In genomic region chr3:28699283-28699682, GRCh38 we compare ENCODE assay signal across 1 cellular context.
TF ChIP-seq lines count a peak whose summit lies in the region.

No MANE protein-coding gene starts in this region.

TF ChIP-seq in HepG2, 621 proteins besides CTCF, POLR2A, EP300 and RAD21 (continued from another document):
- TF ChIP-seq, protein P1, sequence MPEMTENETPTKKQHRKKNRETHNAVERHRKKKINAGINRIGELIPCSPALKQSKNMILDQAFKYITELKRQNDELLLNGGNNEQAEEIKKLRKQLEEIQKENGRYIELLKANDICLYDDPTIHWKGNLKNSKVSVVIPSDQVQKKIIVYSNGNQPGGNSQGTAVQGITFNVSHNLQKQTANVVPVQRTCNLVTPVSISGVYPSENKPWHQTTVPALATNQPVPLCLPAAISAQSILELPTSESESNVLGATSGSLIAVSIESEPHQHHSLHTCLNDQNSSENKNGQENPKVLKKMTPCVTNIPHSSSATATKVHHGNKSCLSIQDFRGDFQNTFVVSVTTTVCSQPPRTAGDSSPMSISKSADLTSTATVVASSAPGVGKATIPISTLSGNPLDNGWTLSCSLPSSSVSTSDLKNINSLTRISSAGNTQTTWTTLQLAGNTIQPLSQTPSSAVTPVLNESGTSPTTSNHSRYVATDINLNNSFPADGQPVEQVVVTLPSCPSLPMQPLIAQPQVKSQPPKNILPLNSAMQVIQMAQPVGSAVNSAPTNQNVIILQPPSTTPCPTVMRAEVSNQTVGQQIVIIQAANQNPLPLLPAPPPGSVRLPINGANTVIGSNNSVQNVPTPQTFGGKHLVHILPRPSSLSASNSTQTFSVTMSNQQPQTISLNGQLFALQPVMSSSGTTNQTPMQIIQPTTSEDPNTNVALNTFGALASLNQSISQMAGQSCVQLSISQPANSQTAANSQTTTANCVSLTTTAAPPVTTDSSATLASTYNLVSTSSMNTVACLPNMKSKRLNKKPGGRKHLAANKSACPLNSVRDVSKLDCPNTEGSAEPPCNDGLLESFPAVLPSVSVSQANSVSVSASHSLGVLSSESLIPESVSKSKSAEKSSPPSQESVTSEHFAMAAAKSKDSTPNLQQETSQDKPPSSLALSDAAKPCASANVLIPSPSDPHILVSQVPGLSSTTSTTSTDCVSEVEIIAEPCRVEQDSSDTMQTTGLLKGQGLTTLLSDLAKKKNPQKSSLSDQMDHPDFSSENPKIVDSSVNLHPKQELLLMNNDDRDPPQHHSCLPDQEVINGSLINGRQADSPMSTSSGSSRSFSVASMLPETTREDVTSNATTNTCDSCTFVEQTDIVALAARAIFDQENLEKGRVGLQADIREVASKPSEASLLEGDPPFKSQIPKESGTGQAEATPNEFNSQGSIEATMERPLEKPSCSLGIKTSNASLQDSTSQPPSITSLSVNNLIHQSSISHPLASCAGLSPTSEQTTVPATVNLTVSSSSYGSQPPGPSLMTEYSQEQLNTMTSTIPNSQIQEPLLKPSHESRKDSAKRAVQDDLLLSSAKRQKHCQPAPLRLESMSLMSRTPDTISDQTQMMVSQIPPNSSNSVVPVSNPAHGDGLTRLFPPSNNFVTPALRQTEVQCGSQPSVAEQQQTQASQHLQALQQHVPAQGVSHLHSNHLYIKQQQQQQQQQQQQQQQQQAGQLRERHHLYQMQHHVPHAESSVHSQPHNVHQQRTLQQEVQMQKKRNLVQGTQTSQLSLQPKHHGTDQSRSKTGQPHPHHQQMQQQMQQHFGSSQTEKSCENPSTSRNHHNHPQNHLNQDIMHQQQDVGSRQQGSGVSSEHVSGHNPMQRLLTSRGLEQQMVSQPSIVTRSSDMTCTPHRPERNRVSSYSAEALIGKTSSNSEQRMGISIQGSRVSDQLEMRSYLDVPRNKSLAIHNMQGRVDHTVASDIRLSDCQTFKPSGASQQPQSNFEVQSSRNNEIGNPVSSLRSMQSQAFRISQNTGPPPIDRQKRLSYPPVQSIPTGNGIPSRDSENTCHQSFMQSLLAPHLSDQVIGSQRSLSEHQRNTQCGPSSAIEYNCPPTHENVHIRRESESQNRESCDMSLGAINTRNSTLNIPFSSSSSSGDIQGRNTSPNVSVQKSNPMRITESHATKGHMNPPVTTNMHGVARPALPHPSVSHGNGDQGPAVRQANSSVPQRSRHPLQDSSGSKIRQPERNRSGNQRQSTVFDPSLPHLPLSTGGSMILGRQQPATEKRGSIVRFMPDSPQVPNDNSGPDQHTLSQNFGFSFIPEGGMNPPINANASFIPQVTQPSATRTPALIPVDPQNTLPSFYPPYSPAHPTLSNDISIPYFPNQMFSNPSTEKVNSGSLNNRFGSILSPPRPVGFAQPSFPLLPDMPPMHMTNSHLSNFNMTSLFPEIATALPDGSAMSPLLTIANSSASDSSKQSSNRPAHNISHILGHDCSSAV (CRISPR knock-in tag; IDR thresholded peaks at IDR 0.05; ENCODE audit: borderline replicate concordance) = no peak
- TF ChIP-seq SRSF4 (IDR thresholded peaks at IDR 0.05; ENCODE audit: low read depth, low read length, poor library complexity, severe bottlenecking) = no peak
- no peak for TF ChIP-seq EED (CRISPR knock-in tag; IDR thresholded peaks at IDR 0.05)
- no peak for TF ChIP-seq ZNF569 (CRISPR knock-in tag; IDR thresholded peaks at IDR 0.05; ENCODE audit: borderline replicate concordance)
- TF ChIP-seq MAFF (IDR thresholded peaks at IDR 0.05; ENCODE audit: low read depth, low read length) = no peak
- TF ChIP-seq ZNF501 (CRISPR knock-in tag; IDR thresholded peaks at IDR 0.05) = no peak
- TF ChIP-seq CREM (IDR thresholded peaks at IDR 0.05) = no peak
- TF ChIP-seq CREM (CRISPR knock-in tag; IDR thresholded peaks at IDR 0.05) = no peak
- no peak for TF ChIP-seq REL (CRISPR knock-in tag; conservative IDR thresholded peaks at IDR 0.05)
- TF ChIP-seq ZNF570 (CRISPR knock-in tag; IDR thresholded peaks at IDR 0.05; ENCODE audit: borderline replicate concordance) = no peak
- no peak for TF ChIP-seq DNMT3B (CRISPR knock-in tag; conservative IDR thresholded peaks at IDR 0.05)
